7 cellular contexts compared by ENCODE assay signal in genomic region chr6:49556429-49556837, GRCh38. TPM values are rescaled to one million over a fixed set of nuclear protein-coding genes. Genes with fewer than 3 reads are reported as not detected.
DNase-seq lines count a peak whose midpoint lies in the region; ATAC-seq and TF ChIP-seq lines count a peak whose summit lies in the region.

No MANE protein-coding gene starts in this region.

- H2BK5ac ChIP-seq in neuronal stem cell (ENCODE audit: low read length): no peak overlapping the region

- peaks cover 69% of the 10 kb centered on the region for H3F3A ChIP-seq in neural progenitor cell (ENCODE audit: low read depth)

- H3K4me3 ChIP-seq in neural progenitor cell (peak overlapping the region; percentile 18), neuronal stem cell (ENCODE audit: low read length in 2 of 2) (no peak overlapping the region)

- H3K36me3 Mint-ChIP-seq in neural progenitor cell: no peaks in the 10 kb centered on the region

- no peak overlapping the region for H2BK15ac ChIP-seq in neuronal stem cell (ENCODE audit: low read length)

- H3K9me3 Mint-ChIP-seq in neural progenitor cell: no peaks in the 10 kb centered on the region

- H3K4me1 ChIP-seq in neural progenitor cell: peaks cover 40% of the 10 kb centered on the region
- H3K4me1 ChIP-seq in neuronal stem cell (ENCODE audit: control insufficient read depth in 2 of 2, insufficient read depth in 1 of 2, low read depth in 1 of 2, low read length in 2 of 2): peaks cover 0 to 2% of the 10 kb centered on the region in 2 donors

- H3K9ac ChIP-seq in neural progenitor cell (no peak overlapping the region), neuronal stem cell (ENCODE audit: low read depth, low read length, poor library complexity) (no peak overlapping the region)

- H3K79me2 ChIP-seq in neural progenitor cell (ENCODE audit: low read depth): peaks cover 72% of the 10 kb centered on the region

- H2AK5ac ChIP-seq in neuronal stem cell (ENCODE audit: low read depth, low read length): no peak overlapping the region

- peaks cover 30% of the 10 kb centered on the region for H3K4me1 Mint-ChIP-seq in neural progenitor cell

- no peak overlapping the region for H2AFZ ChIP-seq in neural progenitor cell (replicated peaks)
- H2AFZ ChIP-seq in neuronal stem cell (ENCODE audit: low read length): no peak overlapping the region

- H3K9me3 ChIP-seq in neural progenitor cell (ENCODE audit: low read depth): no peaks in the 10 kb centered on the region
- H3K9me3 ChIP-seq in neuronal stem cell (replicated peaks in 1 of 2; ENCODE audit: control insufficient read depth in 2 of 2, insufficient read depth in 1 of 2, low read depth in 1 of 2, low read length in 2 of 2): no peaks in the 10 kb centered on the region

- H3K14ac ChIP-seq in neuronal stem cell (ENCODE audit: low read length): no peak overlapping the region

- ATAC-seq in GM21786 (IDR thresholded peaks at IDR 0.05; ENCODE audit: unreplicated experiment): peak; percentile 39
- no peak for ATAC-seq in HG02763 (IDR thresholded peaks at IDR 0.05; ENCODE audit: unreplicated experiment)

- H3K18ac ChIP-seq in neuronal stem cell (ENCODE audit: low read length): no peak overlapping the region

- peaks cover 2% of the 10 kb centered on the region for H3K27me3 Mint-ChIP-seq in neural progenitor cell (ENCODE audit: insufficient read depth, low read depth)

- H3K27ac Mint-ChIP-seq in neural progenitor cell: no peak overlapping the region

- no peak overlapping the region for H3K23ac ChIP-seq in neuronal stem cell (ENCODE audit: low read depth, low read length, poor library complexity)

- DNase-seq in NCI-H1417 treated with DMSO at 0.1 percent for 48 hours (lab: John Stamatoyannopoulos, UW) (peak; percentile 65), astrocyte of the hippocampus (ENCODE audit: low read depth, low spot score) (peak; percentile 87), neural progenitor cell (ENCODE audit: low spot score) (no peak), neuronal stem cell (ENCODE audit: low spot score) (no peak), substantia nigra (lab: John Stamatoyannopoulos, UW) (no peak)

- no peak overlapping the region for H3K4ac ChIP-seq in neuronal stem cell (ENCODE audit: low read length)

- peaks cover 30% of the 10 kb centered on the region for H4K20me1 ChIP-seq in neural progenitor cell (ENCODE audit: low read depth)

- H2BK12ac ChIP-seq in neuronal stem cell (ENCODE audit: low read length): no peak overlapping the region

- peaks cover 15% of the 10 kb centered on the region for H3K36me3 ChIP-seq in neural progenitor cell
- H3K36me3 ChIP-seq in neuronal stem cell (replicated peaks in 1 of 2; ENCODE audit: control insufficient read depth in 2 of 2, insufficient read depth in 2 of 2, low read length in 2 of 2): peaks cover 0 to 5% of the 10 kb centered on the region in 2 donors

- no peak overlapping the region for H2BK120ac ChIP-seq in neuronal stem cell (ENCODE audit: low read depth, low read length)

- no peaks in the 10 kb centered on the region for H3K27me3 ChIP-seq in neural progenitor cell
- peaks cover 0 to 18% (median 0%) of the 10 kb centered on the region in 3 experiments for H3K27me3 ChIP-seq in neuronal stem cell (ENCODE audit: control insufficient read depth in 3 of 3, insufficient read depth in 3 of 3, low read depth in 1 of 3, low read length in 3 of 3)

- no peak for TF ChIP-seq CTCF in neural progenitor cell (IDR thresholded peaks at IDR 0.05)

- H3K27ac ChIP-seq in neural progenitor cell: no peak overlapping the region
- no peak overlapping the region for H3K27ac ChIP-seq in neuronal stem cell (replicated peaks; ENCODE audit: low read length)
- no peak overlapping the region for H3K27ac ChIP-seq in substantia nigra (ENCODE audit: low read depth, low read length, poor library complexity, severe bottlenecking)

- H4K8ac ChIP-seq in neuronal stem cell (ENCODE audit: low read depth, low read length): no peak overlapping the region

- no peaks in the 10 kb centered on the region for H3K79me1 ChIP-seq in neuronal stem cell (ENCODE audit: low read depth, low read length)

- H3K4me2 ChIP-seq in neural progenitor cell (peak overlapping the region; percentile 63), neuronal stem cell (ENCODE audit: insufficient read depth, low read length, poor library complexity, severe bottlenecking) (no peak overlapping the region)

- H3K4me3 Mint-ChIP-seq in neural progenitor cell: no peak overlapping the region

- no peak overlapping the region for H4K91ac ChIP-seq in neuronal stem cell (ENCODE audit: low read depth, low read length, poor library complexity)

RNA-seq across cellular contexts. Expression of gene C6orf141, which starts 6.0 kb away (rescaled TPM):
- 87.2 and 97.2 TPM in 2 replicates for total RNA-seq in neural progenitor cell (ENCODE audit: low replicate concordance)
- polyA plus RNA-seq in neuronal stem cell (2013, experiment 1 of 2): 27.2 TPM
- 28.1 TPM for polyA plus RNA-seq in neuronal stem cell (2013, experiment 2 of 2)

RNA-seq across cellular contexts. Expression of gene GLYATL3, which starts 56.7 kb away (rescaled TPM):
- not detected in 2 replicates for total RNA-seq in neural progenitor cell (ENCODE audit: low replicate concordance)
- polyA plus RNA-seq in neuronal stem cell (2013, experiment 1 of 2): not detected
- not detected for polyA plus RNA-seq in neuronal stem cell (2013, experiment 2 of 2)

Comparison
In these comparisons a context has a peak if more than half of its experiments do, and no peak if none do; other contexts are left out.
1. DNase-seq: peak in NCI-H1417 treated with DMSO at 0.1 percent for 48 hours (single experiment) and astrocyte of the hippocampus (single experiment); none in neural progenitor cell (single experiment), neuronal stem cell (single experiment) and substantia nigra (0 of 49).